In genomic region chr5:50836356-50836755, GRCh38 we compare ENCODE assay signal across 26 cellular contexts.
"Had no signal": no experiment of that assay in that cellular context is flagged by ENCODE, and none has a peak within 500 bp of the region (broad histone marks: within the 10 kb centered on the region; RNA-seq: fewer than 3 reads in every experiment).

No MANE protein-coding gene starts in this region.

- H3K27ac Mint-ChIP-seq: activated naive CD4-positive, alpha-beta T cell treated with anti-CD3 and anti-CD28 coated beads, Interleukin-2, amount 10 ng/mL, durations not matched to agents 7 days and 5 days had no signal

- H3K36me3 ChIP-seq: breast epithelium, SJCRH30 had no signal

- H3K4me1 Mint-ChIP-seq: activated naive CD4-positive, alpha-beta T cell treated with anti-CD3 and anti-CD28 coated beads, Interleukin-2, amount 10 ng/mL, durations not matched to agents 7 days and 5 days had no signal

- H3K27ac ChIP-seq: breast epithelium, SJCRH30 had no signal

- H3K9me3 Mint-ChIP-seq: activated naive CD4-positive, alpha-beta T cell treated with anti-CD3 and anti-CD28 coated beads, Interleukin-2, amount 10 ng/mL, durations not matched to agents 7 days and 5 days; activated T-cell treated with anti-CD3 and anti-CD28 coated beads, Interleukin-2, amount 50 U/mL, for 4 hours had no signal

- H3K4me1 ChIP-seq: breast epithelium, SJCRH30 had no signal

- H3K27me3 Mint-ChIP-seq: activated naive CD4-positive, alpha-beta T cell treated with anti-CD3 and anti-CD28 coated beads, Interleukin-2, amount 10 ng/mL, durations not matched to agents 7 days and 5 days had no signal

- H3K27me3 ChIP-seq: breast epithelium, SJCRH30 had no signal

- H3K4me3 ChIP-seq: breast epithelium, SJCRH30 had no signal

- H3K9me3 ChIP-seq: breast epithelium, SJCRH30 had no signal

- H3K4me3 Mint-ChIP-seq: activated naive CD4-positive, alpha-beta T cell treated with anti-CD3 and anti-CD28 coated beads, Interleukin-2, amount 10 ng/mL, durations not matched to agents 7 days and 5 days; activated T-cell treated with anti-CD3 and anti-CD28 coated beads, Interleukin-2, amount 50 U/mL, for 4 hours had no signal

- ATAC-seq: activated T-cell treated with anti-CD3 and anti-CD28 coated beads, Interleukin-2, amount 50 U/mL, for 4 hours; Panc1; Right ventricle myocardium inferior; SK-N-SH treated with all-trans-retinoic acid at 6 μM for 48 hours had no signal

- DNase-seq: activated CD4-positive, alpha-beta T cell treated with anti-CD3 and anti-CD28 coated beads for 48 hours; activated CD4-positive, alpha-beta T cell treated with anti-CD3 and anti-CD28 coated beads, Interleukin-2, amount 50 U/mL, for 4 hours; activated CD4-positive, CD25-positive, alpha-beta regulatory T cell treated with anti-CD3 and anti-CD28 coated beads, Interleukin-2, amount 50 U/mL, for 72 hours; activated CD8-positive, alpha-beta memory T cell treated with anti-CD3 and anti-CD28 coated beads for 24 hours; activated gamma-delta T cell treated with Interleukin-2 at 50 U/mL for 16 hours; activated naive CD4-positive, alpha-beta T cell treated with anti-CD3 and anti-CD28 coated beads, Interleukin-2, amount 10 ng/mL, durations not matched to agents 7 days and 5 days; activated T-cell treated with anti-CD3 and anti-CD28 coated beads, Interleukin-2, amount 50 U/mL, for 4 hours; aorta; caudate nucleus; MM.1S; NCI-H1105; NCI-H1436; NCI-H1694 treated with DMSO at 0.1 percent for 48 hours; NCI-H2029 treated with DMSO at 0.1 percent for 48 hours; NCI-H345; NCI-H510A; NCI-H526 treated with DMSO at 0.1 percent for 48 hours; NCI-H82; OCI-M1; RPMI8226; SJCRH30; SW 1271 had no signal
